29 cellular contexts compared by ENCODE assay signal in genomic region chr13:110414283-110414682, GRCh38.
DNase-seq lines count a peak whose midpoint lies in the region; ATAC-seq and TF ChIP-seq lines count a peak whose summit lies in the region.
"Had no signal": no experiment of that assay in that cellular context is flagged by ENCODE, and none has a peak within 500 bp of the region (broad histone marks: within the 10 kb centered on the region; RNA-seq: fewer than 3 reads in every experiment).

No MANE protein-coding gene starts in this region.

- WGBS in gastroesophageal sphincter (ENCODE audit: low coverage in 1 of 2), 2 donors, result 86% methylated on average over 5 of the region's 7 CpGs; no CpG with 5 or more reads in 1 of the 2 donors

- in situ Hi-C loops in gastrocnemius medialis (cut with MboI; ENCODE audit: low sequenced_read_pairs in 4 of 4), result loop anchor here in 3 of 4 donors (5.0 to 25.0 kb wide), 4 partner anchors 109 to 189 kb away; partner anchors contain the start of genes COL4A1 (in 1 of the 3) and COL4A2 (in 1 of the 3)

- H3K4me1 ChIP-seq in right atrium auricular region (peaks cover 0 to 96% of the 10 kb centered on the region in 2 donors), gastroesophageal sphincter (peaks cover 13 to 95% (median 42%) of the 10 kb centered on the region in 3 donors), gastrocnemius medialis (peaks cover 55 to 69% of the 10 kb centered on the region in 2 donors), vagina (peaks cover 67% of the 10 kb centered on the region)

- TF ChIP-seq POLR2A in gastroesophageal sphincter (IDR thresholded peaks at IDR 0.05), result no peak
- no peak for TF ChIP-seq POLR2A in gastrocnemius medialis (IDR thresholded peaks at IDR 0.05)
- no peak for TF ChIP-seq POLR2A in vagina (IDR thresholded peaks at IDR 0.05)

- TF ChIP-seq CTCF in right atrium auricular region (IDR thresholded peaks at IDR 0.05), result no peak
- no peak for TF ChIP-seq CTCF in gastroesophageal sphincter (IDR thresholded peaks at IDR 0.05)
- no peak for TF ChIP-seq CTCF in gastrocnemius medialis (IDR thresholded peaks at IDR 0.05 in 4 of 5, conservative IDR thresholded peaks at IDR 0.05 in 1 of 5)
- no peak for TF ChIP-seq CTCF in vagina (IDR thresholded peaks at IDR 0.05)

- no peak for TF ChIP-seq EP300 in gastroesophageal sphincter (IDR thresholded peaks at IDR 0.05)

- H3K4me3 ChIP-seq in right atrium auricular region, result no peak overlapping the region
- H3K4me3 ChIP-seq in gastroesophageal sphincter, result no peak overlapping the region
- no peak overlapping the region for H3K4me3 ChIP-seq in gastrocnemius medialis
- H3K4me3 ChIP-seq in vagina, result no peak overlapping the region
- no peak overlapping the region for H3K4me3 ChIP-seq in MG63
- H3K4me3 ChIP-seq: GM23248, left lung, spleen had no signal

- H3K9me3 ChIP-seq in right atrium auricular region (no peaks in the 10 kb centered on the region), gastroesophageal sphincter (no peaks in the 10 kb centered on the region), gastrocnemius medialis (no peaks in the 10 kb centered on the region), vagina (no peaks in the 10 kb centered on the region), MG63 (no peaks in the 10 kb centered on the region)
- H3K9me3 ChIP-seq: left lung, spleen had no signal

- DNase-seq in right atrium auricular region (ENCODE audit: low spot score) (no peak), left cardiac atrium (no peak), gastrocnemius medialis (no peak), vagina (ENCODE audit: extremely low spot score in 2 of 2) (no peak), hepatic stellate cell (ENCODE audit: low spot score) (no peak), MG63 (no peak)
- DNase-seq in stimulated activated CD4-positive, alpha-beta T cell treated with anti-CD3 and anti-CD28 coated beads, Interleukin-15, amount 100 ng/mL, for 24 hours, result no peak
- DNase-seq: activated CD4-positive, alpha-beta T cell treated with anti-CD3 and anti-CD28 coated beads, Interleukin-2, amount 10 ng/mL, durations not matched to agents 7 days and 5 days; activated naive CD4-positive, alpha-beta T cell; activated T-cell treated with anti-CD3 and anti-CD28 coated beads, Interleukin-2, amount 50 U/mL, for 24 hours; CD4-positive, alpha-beta memory T cell; foreskin melanocyte; GM23248; hypothalamus; left lung; naive B cell; NCI-H1048; NCI-H187; NCI-H2171 treated with DMSO at 0.1 percent for 48 hours; NCI-H524 treated with DMSO at 0.1 percent for 48 hours; occipital lobe; retina; spleen; stimulated activated CD4-positive, alpha-beta T cell treated with anti-CD3 and anti-CD28 coated beads, Interleukin-4, amount 100 ng/mL, for 4 hours; T-helper 9 cell had no signal

- H3K27me3 ChIP-seq in right atrium auricular region (no peaks in the 10 kb centered on the region), gastroesophageal sphincter (no peaks in the 10 kb centered on the region), gastrocnemius medialis (no peaks in the 10 kb centered on the region), vagina (no peaks in the 10 kb centered on the region), MG63 (no peaks in the 10 kb centered on the region)

- H3K36me3 ChIP-seq in right atrium auricular region (no peaks in the 10 kb centered on the region), gastroesophageal sphincter (peaks cover 0 to under 1% of the 10 kb centered on the region in 2 donors), gastrocnemius medialis (no peaks in the 10 kb centered on the region), vagina (no peaks in the 10 kb centered on the region), MG63 (no peaks in the 10 kb centered on the region)
- H3K36me3 ChIP-seq: left lung had no signal

- intact Hi-C loops in left cardiac atrium (cut with DNase I), result loop anchor here (5.0 to 10.0 kb wide), 3 partner anchors 69 to 179 kb away; partner anchors contain the start of genes COL4A1 (in 1 of the 2) and COL4A2 (in 1 of the 2)
- intact Hi-C loops in gastrocnemius medialis (cut with DNase I; ENCODE audit: low total_unique reads), result loop anchor here (5.0 to 10.0 kb wide), 3 partner anchors 108 to 301 kb away; partner anchors contain the start of gene ING1
- intact Hi-C loops in vagina (cut with DNase I), result loop anchor here (5.0 to 10.0 kb wide), 2 partner anchors 79 to 192 kb away; no protein-coding TSS in a partner anchor

- ATAC-seq in left cardiac atrium (no peak), gastroesophageal sphincter (no peak), gastrocnemius medialis (no peak)
- ATAC-seq: esophagus mucosa; left lung; stimulated activated memory B cell treated with anti-CD40 and anti-IgM and Interleukin-4, amounts not matched to agents 10 μg/mL and 1 μg/mL and 100 μg/mL, for 72 hours had no signal

- H3K27ac ChIP-seq in right atrium auricular region (peak overlapping the region; percentile 93), gastroesophageal sphincter (peak overlapping the region; percentile 86 to 95 (median 90)), gastrocnemius medialis (peak overlapping the region; percentile 69 to 87 (median 72)), vagina (peak overlapping the region; percentile 80)
- H3K27ac ChIP-seq: GM23248, VCaP had no signal
